24 cellular contexts compared by ENCODE assay signal in the genomic region with DNA sequence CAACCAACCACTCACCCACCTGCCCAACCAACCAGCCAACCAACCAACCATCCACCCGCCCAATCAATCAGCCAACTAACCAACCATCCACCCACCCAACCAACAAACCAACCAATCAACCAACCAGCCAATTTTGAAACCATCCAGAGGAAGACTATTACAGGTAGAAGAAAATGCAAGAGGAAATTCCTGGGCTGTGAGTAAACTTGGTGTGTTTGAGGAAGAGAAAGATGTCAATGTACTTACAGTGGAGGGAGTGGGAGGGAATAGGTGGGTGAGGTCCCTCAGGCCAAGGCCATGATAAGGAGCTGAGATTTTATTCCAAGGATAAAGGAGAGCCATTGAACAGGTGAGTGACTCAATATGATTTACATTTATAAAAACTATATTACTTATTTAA. TPM values are rescaled to one million over a fixed set of nuclear protein-coding genes. Genes with fewer than 3 reads are reported as not detected.
DNase-seq lines count a peak whose midpoint lies in the region; ATAC-seq, FAIRE-seq and TF ChIP-seq lines count a peak whose summit lies in the region.
"Had no signal": no experiment of that assay in that cellular context is flagged by ENCODE, and none has a peak within 500 bp of the region (broad histone marks: within the 10 kb centered on the region; RNA-seq: fewer than 3 reads in every experiment).

No MANE protein-coding gene starts in this region.

- no peak overlapping the region for H3K4me3 Mint-ChIP-seq in MCF 10A (ENCODE audit: unreplicated experiment)

- in situ Hi-C loops in mammary epithelial cell (cut with MboI; ENCODE audit: low sequenced_read_pairs in 2 of 2), result loop anchor here in 1 of 2 donors (10.0 to 25.0 kb wide), 2 partner anchors 557 to 795 kb away; no protein-coding TSS in a partner anchor

- no peak overlapping the region for H2AFZ ChIP-seq in mammary epithelial cell (ENCODE audit: low read depth, low read length)
- H2AFZ ChIP-seq: GM23248 had no signal

- H3K4me3 ChIP-seq in mammary epithelial cell (replicated peaks in 1 of 3; ENCODE audit: insufficient read depth in 1 of 3, low read depth in 2 of 3, low read length in 3 of 3) (no peak overlapping the region), bronchial epithelial cell (ENCODE audit: low read depth, low read length) (no peak overlapping the region)
- H3K4me3 ChIP-seq: GM23248 had no signal

- peak; percentile 21 for DNase-seq in mammary epithelial cell
- DNase-seq in MCF 10A (ENCODE audit: unreplicated experiment), result no peak
- DNase-seq in bronchial epithelial cell (ENCODE audit: low read depth), result peak; percentile 66
- DNase-seq in left lobe of liver (ENCODE audit: low spot score), result peak; percentile 8
- no peak for DNase-seq in putamen (ENCODE audit: low spot score)
- DNase-seq: C1 segment of cervical spinal cord; Calu3; CD4-positive, alpha-beta memory T cell; COR-L47; DMS53; DMS79 treated with DMSO at 0.1 percent for 48 hours; GF-D8; GM23248; H7; HCEC 1CT had no signal

- H3K4me2 ChIP-seq in mammary epithelial cell (ENCODE audit: insufficient read depth, low read depth, low read length), result no peak overlapping the region

- dilution Hi-C loops in mammary epithelial cell (cut with HindIII; ENCODE audit: low sequenced_read_pairs), result loop anchor here (25.0 kb wide), 1 partner anchor 232 kb away; no protein-coding TSS in a partner anchor

- no peak for ATAC-seq in left lobe of liver
- ATAC-seq in GM21717 (IDR thresholded peaks at IDR 0.05; ENCODE audit: unreplicated experiment), result no peak

- H3K27me3 ChIP-seq in mammary epithelial cell (ENCODE audit: insufficient read depth, low read length), result no peaks in the 10 kb centered on the region
- H3K27me3 ChIP-seq in bronchial epithelial cell (ENCODE audit: control insufficient read depth, insufficient read depth, low read length), result no peaks in the 10 kb centered on the region

- intact Hi-C loops in mammary epithelial cell (cut with micrococcal nuclease) (loop anchor here (5.0 to 10.0 kb wide), 2 partner anchors 428 to 525 kb away; no protein-coding TSS in a partner anchor), MCF 10A (cut with micrococcal nuclease) (loop anchor here (10.0 kb wide), 1 partner anchor 345 kb away; no protein-coding TSS in a partner anchor)

- H3K9me3 Mint-ChIP-seq in MCF 10A (ENCODE audit: unreplicated experiment), result no peaks in the 10 kb centered on the region

- BruUV-seq in mammary epithelial cell (replicated peaks; lab: Mats Ljungman, UMichigan), result no TSS peak
- no TSS peak for BruUV-seq in MCF 10A (replicated peaks; lab: Mats Ljungman, UMichigan)

- TF ChIP-seq CTCF in mammary epithelial cell (conservative IDR thresholded peaks at IDR 0.05 in 1 of 2, IDR thresholded peaks at IDR 0.05 in 1 of 2; ENCODE audit: extremely low read depth in 1 of 2, insufficient read depth in 1 of 2, low read depth in 1 of 2, low read length in 2 of 2), result no peak
- TF ChIP-seq CTCF in MCF 10A (IDR thresholded peaks at IDR 0.05; ENCODE audit: unreplicated experiment), result no peak
- TF ChIP-seq CTCF in bronchial epithelial cell (IDR thresholded peaks at IDR 0.05; ENCODE audit: insufficient read depth, low read length, severe bottlenecking), result no peak

- CTCF ChIA-PET in mammary epithelial cell (lab: Charles Lee; ENCODE audit: low non-redundant PET), result no interaction called here
- CTCF ChIA-PET in MCF 10A (lab: Yijun Ruan, JAX), result interaction anchor here (0.6 to 8.7 kb wide), 4 partner anchors 9 to 563 kb away, joined by 3 to 101 read pairs (median 3); no protein-coding TSS in a partner anchor

- no peak overlapping the region for H3K9ac ChIP-seq in mammary epithelial cell (ENCODE audit: insufficient read depth, low read length)
- H3K9ac ChIP-seq: GM23248 had no signal

- no peak for FAIRE-seq in bronchial epithelial cell (lab: Jason Lieb, UNC)
- FAIRE-seq: GM12891, GM18507, H1 had no signal

- H3K27me3 Mint-ChIP-seq in MCF 10A (ENCODE audit: insufficient read depth, unreplicated experiment), result no peaks in the 10 kb centered on the region

- H3K36me3 ChIP-seq in mammary epithelial cell (ENCODE audit: insufficient read depth, low read length), result no peaks in the 10 kb centered on the region
- no peaks in the 10 kb centered on the region for H3K36me3 ChIP-seq in bronchial epithelial cell (ENCODE audit: control insufficient read depth, insufficient read depth, low read length)

- WGBS in mammary epithelial cell (ENCODE audit: low coverage, missing lambda C conversion rate), result 50% methylated on average over 1 of the region's 1 CpG

- peaks cover 14% of the 10 kb centered on the region for H3K4me1 ChIP-seq in mammary epithelial cell (ENCODE audit: insufficient read depth, low read length)

- H3K79me2 ChIP-seq in mammary epithelial cell (ENCODE audit: insufficient read depth, low read length), result no peaks in the 10 kb centered on the region

- H3K27ac Mint-ChIP-seq in MCF 10A (ENCODE audit: low read depth, unreplicated experiment), result no peak overlapping the region
- H3K27ac Mint-ChIP-seq: CD4-positive, alpha-beta memory T cell had no signal

- H3K4me1 Mint-ChIP-seq in MCF 10A (ENCODE audit: insufficient read depth, unreplicated experiment), result peaks cover 9% of the 10 kb centered on the region
- H3K4me1 Mint-ChIP-seq: CD4-positive, alpha-beta memory T cell had no signal

- POLR2A ChIA-PET in MCF 10A (lab: Yijun Ruan, JAX), result no interaction called here

- no peaks in the 10 kb centered on the region for H4K20me1 ChIP-seq in mammary epithelial cell (ENCODE audit: insufficient read depth, low read length)

- H3K27ac ChIP-seq in mammary epithelial cell (ENCODE audit: insufficient read depth, low read depth, low read length), result no peak overlapping the region
- H3K27ac ChIP-seq: GM23248 had no signal

- no peaks in the 10 kb centered on the region for H3K9me3 ChIP-seq in mammary epithelial cell (replicated peaks; ENCODE audit: insufficient read depth, low read length)

- no peaks in the 10 kb centered on the region for H3K36me3 Mint-ChIP-seq in MCF 10A (ENCODE audit: insufficient read depth, unreplicated experiment)
- H3K36me3 Mint-ChIP-seq: CD4-positive, alpha-beta memory T cell had no signal

RNA-seq across cellular contexts. Expression of a gene that starts 30.4 kb away (rescaled TPM):
- total RNA-seq in mammary epithelial cell (not detected), MCF 10A (2022) (not detected in 2 replicates), bronchial epithelial cell (not detected in 2 replicates), left lobe of liver (not detected)
- polyA plus RNA-seq in mammary epithelial cell, result not detected
- polyA minus RNA-seq in mammary epithelial cell, result not detected
- total RNA-seq: A172; A673; Calu3; CD4-positive, alpha-beta memory T cell; Daoy; G401; GM23248; H1; H7 had no signal
- polyA plus RNA-seq: BJ; CD4-positive, alpha-beta memory T cell; GM23248; H1 had no signal

Comparison
In these comparisons a context has a peak if more than half of its experiments do, and no peak if none do; other contexts are left out.
1. DNase-seq: peak in mammary epithelial cell (single experiment), bronchial epithelial cell (single experiment) and left lobe of liver (single experiment); none in MCF 10A (single experiment) and putamen (single experiment).